In genomic region chr13:74105871-74106270, GRCh38 we compare ENCODE assay signal across 22 cellular contexts.
"Had no signal": no experiment of that assay in that cellular context is flagged by ENCODE, and none has a peak within 500 bp of the region (broad histone marks: within the 10 kb centered on the region; RNA-seq: fewer than 3 reads in every experiment).

No MANE protein-coding gene starts in this region.

- H3K4me3 Mint-ChIP-seq: activated CD4-positive, alpha-beta T cell treated with anti-CD3 and anti-CD28 coated beads, Interleukin-2, amount 10 ng/mL, durations not matched to agents 24 days and 14 days; activated CD8-positive, alpha-beta T cell treated with anti-CD3 and anti-CD28 coated beads for 36 hours; activated naive CD4-positive, alpha-beta T cell treated with anti-CD3 and anti-CD28 coated beads for 36 hours; activated naive CD8-positive, alpha-beta T cell treated with anti-CD3 and anti-CD28 coated beads, Interleukin-2, amount 10 ng/mL, durations not matched to agents 7 days and 5 days; activated T-helper 1 cell treated with anti-CD3 and anti-CD28 coated beads, Interleukin-12 subunit alpha, Interleukin-12 subunit beta, Interleukin-2, Interleukin-4 antibody, amounts not matched to agents 30 ng/mL and 10 ng/mL and 1 ng/mL, durations not matched to agents 14 hours and 24 hours and 36 hours had no signal

- H3K4me1 ChIP-seq: adrenal gland, body of pancreas, breast epithelium had no signal

- H3K9me3 ChIP-seq: adrenal gland, body of pancreas, breast epithelium, SJCRH30 had no signal

- DNase-seq: activated CD4-positive, alpha-beta T cell treated with anti-CD3 and anti-CD28 coated beads, Interleukin-2, amount 10 ng/mL, durations not matched to agents 24 days and 14 days; activated CD4-positive, alpha-beta T cell treated with anti-CD3 and anti-CD28 coated beads, Interleukin-2, amount 50 U/mL, for 4 hours; activated CD8-positive, alpha-beta T cell treated with anti-CD3 and anti-CD28 coated beads for 36 hours; activated gamma-delta T cell treated with Interleukin-2 at 50 U/mL for 16 hours; activated naive CD4-positive, alpha-beta T cell treated with anti-CD3 and anti-CD28 coated beads for 36 hours; activated naive CD8-positive, alpha-beta T cell treated with anti-CD3 and anti-CD28 coated beads, Interleukin-2, amount 10 ng/mL, durations not matched to agents 7 days and 5 days; activated T-cell treated with anti-CD3 and anti-CD28 coated beads, Interleukin-2, amount 50 U/mL, for 1 hour; adrenal gland; body of pancreas; NCI-H1092 treated with DMSO at 0.1 percent for 48 hours; NCI-H1417 treated with DMSO at 0.1 percent for 48 hours; NCI-H187 treated with DMSO at 0.1 percent for 48 hours; NCI-H2081; NCI-H345; NCI-H524 treated with DMSO at 0.1 percent for 48 hours; SHP77; SJCRH30; T1000 had no signal

- H3K27me3 Mint-ChIP-seq: activated CD4-positive, alpha-beta T cell treated with anti-CD3 and anti-CD28 coated beads, Interleukin-2, amount 10 ng/mL, durations not matched to agents 24 days and 14 days; activated CD8-positive, alpha-beta T cell treated with anti-CD3 and anti-CD28 coated beads for 36 hours; activated naive CD8-positive, alpha-beta T cell treated with anti-CD3 and anti-CD28 coated beads, Interleukin-2, amount 10 ng/mL, durations not matched to agents 7 days and 5 days had no signal

- ATAC-seq: activated CD8-positive, alpha-beta T cell treated with anti-CD3 and anti-CD28 coated beads for 36 hours; body of pancreas; Panc1 had no signal

- H3K27ac ChIP-seq: adrenal gland, body of pancreas, breast epithelium, SJCRH30, SK-N-MC had no signal

- H3K9me3 Mint-ChIP-seq: activated T-helper 1 cell treated with anti-CD3 and anti-CD28 coated beads, Interleukin-12 subunit alpha, Interleukin-12 subunit beta, Interleukin-2, Interleukin-4 antibody, amounts not matched to agents 30 ng/mL and 10 ng/mL and 1 ng/mL, durations not matched to agents 14 hours and 24 hours and 36 hours had no signal

- H3K4me3 ChIP-seq: adrenal gland, body of pancreas, breast epithelium, SJCRH30, SK-N-MC had no signal

- H3K27ac Mint-ChIP-seq: activated CD4-positive, alpha-beta T cell treated with anti-CD3 and anti-CD28 coated beads, Interleukin-2, amount 10 ng/mL, durations not matched to agents 24 days and 14 days; activated naive CD4-positive, alpha-beta T cell treated with anti-CD3 and anti-CD28 coated beads for 36 hours; activated naive CD8-positive, alpha-beta T cell treated with anti-CD3 and anti-CD28 coated beads, Interleukin-2, amount 10 ng/mL, durations not matched to agents 7 days and 5 days; activated T-helper 1 cell treated with anti-CD3 and anti-CD28 coated beads, Interleukin-12 subunit alpha, Interleukin-12 subunit beta, Interleukin-2, Interleukin-4 antibody, amounts not matched to agents 30 ng/mL and 10 ng/mL and 1 ng/mL, durations not matched to agents 14 hours and 24 hours and 36 hours had no signal

- H3K36me3 ChIP-seq: adrenal gland, breast epithelium had no signal

- H3K27me3 ChIP-seq: adrenal gland, body of pancreas, breast epithelium, SJCRH30 had no signal
